In the genomic region with DNA sequence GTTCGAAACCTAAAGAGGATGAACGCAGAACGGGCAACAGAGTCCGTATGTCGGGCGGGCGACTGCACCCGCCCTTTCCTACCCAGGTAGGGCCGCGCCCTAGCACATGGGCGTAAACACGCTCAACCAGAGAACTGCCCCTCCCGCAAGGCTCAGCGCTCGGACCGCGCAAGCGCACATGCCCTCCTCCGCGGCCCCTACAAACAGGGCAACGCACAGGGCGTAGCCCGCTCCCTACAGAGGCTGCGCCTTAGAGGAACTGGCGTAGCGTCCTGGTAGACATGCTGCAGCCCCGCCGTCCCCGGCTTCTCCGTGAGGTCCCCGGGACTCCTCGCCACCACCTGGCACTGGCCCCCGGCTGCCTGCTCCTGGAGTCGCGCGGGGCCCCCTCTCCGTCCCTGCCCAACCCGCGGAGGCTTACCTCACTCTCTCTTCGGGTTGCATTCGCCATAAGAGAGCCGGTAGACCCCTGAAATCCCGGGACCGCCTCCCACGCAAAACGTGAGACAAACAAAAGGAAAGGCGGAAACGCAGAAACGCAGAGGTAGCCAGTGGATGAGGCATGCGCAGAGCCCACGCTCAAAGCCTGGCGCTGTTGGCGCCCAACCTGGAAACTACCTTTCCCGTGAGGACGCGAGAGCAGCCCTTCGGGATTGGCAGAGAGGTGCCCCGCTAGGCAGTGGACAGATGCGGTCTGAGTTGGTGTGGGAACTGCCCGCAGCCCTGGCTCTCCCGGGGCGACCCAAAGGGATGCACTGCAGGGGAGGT, we compare ENCODE assay signal across 1 cellular context.
TF ChIP-seq lines count a peak whose summit lies in the region.

A gene (minus strand): TSS at position 518 of the 768 bp plus-strand sequence. CDS start 1,642 bp downstream, outside the sequence.

TF ChIP-seq in HepG2, 621 proteins besides CTCF, POLR2A, EP300 and RAD21 (continued from another document and continues in another):
- TF ChIP-seq, protein P1, sequence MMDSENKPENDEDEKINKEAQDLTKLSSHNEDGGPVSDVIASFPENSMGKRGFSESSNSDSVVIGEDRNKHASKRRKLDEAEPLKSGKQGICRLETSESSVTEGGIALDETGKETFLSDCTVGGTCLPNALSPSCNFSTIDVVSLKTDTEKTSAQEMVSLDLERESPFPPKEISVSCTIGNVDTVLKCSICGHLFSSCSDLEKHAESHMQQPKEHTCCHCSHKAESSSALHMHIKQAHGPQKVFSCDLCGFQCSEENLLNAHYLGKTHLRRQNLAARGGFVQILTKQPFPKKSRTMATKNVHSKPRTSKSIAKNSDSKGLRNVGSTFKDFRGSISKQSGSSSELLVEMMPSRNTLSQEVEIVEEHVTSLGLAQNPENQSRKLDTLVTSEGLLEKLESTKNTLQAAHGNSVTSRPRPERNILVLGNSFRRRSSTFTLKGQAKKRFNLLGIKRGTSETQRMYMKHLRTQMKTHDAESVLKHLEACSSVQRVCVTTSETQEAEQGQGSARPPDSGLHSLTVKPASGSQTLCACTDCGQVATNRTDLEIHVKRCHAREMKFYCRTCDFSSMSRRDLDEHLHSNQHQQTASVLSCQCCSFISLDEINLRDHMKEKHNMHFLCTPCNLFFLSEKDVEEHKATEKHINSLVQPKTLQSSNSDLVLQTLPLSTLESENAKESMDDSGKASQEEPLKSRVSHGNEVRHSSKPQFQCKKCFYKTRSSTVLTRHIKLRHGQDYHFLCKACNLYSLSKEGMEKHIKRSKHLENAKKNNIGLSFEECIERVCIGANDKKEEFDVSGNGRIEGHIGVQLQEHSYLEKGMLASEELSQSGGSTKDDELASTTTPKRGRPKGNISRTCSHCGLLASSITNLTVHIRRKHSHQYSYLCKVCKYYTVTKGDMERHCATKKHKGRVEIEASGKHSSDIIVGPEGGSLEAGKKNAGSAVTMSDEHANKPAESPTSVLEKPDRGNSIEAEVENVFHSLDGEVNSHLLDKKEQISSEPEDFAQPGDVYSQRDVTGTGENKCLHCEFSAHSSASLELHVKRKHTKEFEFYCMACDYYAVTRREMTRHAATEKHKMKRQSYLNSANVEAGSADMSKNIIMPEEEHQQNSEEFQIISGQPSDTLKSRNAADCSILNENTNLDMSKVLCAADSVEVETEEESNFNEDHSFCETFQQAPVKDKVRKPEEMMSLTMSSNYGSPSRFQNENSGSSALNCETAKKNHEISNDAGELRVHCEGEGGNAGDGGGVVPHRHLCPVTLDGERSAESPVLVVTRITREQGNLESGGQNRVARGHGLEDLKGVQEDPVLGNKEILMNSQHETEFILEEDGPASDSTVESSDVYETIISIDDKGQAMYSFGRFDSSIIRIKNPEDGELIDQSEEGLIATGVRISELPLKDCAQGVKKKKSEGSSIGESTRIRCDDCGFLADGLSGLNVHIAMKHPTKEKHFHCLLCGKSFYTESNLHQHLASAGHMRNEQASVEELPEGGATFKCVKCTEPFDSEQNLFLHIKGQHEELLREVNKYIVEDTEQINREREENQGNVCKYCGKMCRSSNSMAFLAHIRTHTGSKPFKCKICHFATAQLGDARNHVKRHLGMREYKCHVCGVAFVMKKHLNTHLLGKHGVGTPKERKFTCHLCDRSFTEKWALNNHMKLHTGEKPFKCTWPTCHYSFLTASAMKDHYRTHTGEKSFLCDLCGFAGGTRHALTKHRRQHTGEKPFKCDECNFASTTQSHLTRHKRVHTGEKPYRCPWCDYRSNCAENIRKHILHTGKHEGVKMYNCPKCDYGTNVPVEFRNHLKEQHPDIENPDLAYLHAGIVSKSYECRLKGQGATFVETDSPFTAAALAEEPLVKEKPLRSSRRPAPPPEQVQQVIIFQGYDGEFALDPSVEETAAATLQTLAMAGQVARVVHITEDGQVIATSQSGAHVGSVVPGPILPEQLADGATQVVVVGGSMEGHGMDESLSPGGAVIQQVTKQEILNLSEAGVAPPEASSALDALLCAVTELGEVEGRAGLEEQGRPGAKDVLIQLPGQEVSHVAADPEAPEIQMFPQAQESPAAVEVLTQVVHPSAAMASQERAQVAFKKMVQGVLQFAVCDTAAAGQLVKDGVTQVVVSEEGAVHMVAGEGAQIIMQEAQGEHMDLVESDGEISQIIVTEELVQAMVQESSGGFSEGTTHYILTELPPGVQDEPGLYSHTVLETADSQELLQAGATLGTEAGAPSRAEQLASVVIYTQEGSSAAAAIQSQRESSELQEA (CRISPR knock-in tag; IDR thresholded peaks at IDR 0.05; ENCODE audit: not compliant biosample characterization): no peak
- TF ChIP-seq ZNF292 (CRISPR knock-in tag; IDR thresholded peaks at IDR 0.05; ENCODE audit: borderline replicate concordance, low read depth) (peak; percentile 76; the same call in 1 of the 2 replicates), ZNF616 (CRISPR knock-in tag; IDR thresholded peaks at IDR 0.05; ENCODE audit: low read depth) (no peak), ZC3H4 (CRISPR knock-in tag; IDR thresholded peaks at IDR 0.05; ENCODE audit: borderline replicate concordance) (peak; percentile 3; the same call in 1 of the 2 replicates), ZFP41 (CRISPR knock-in tag; IDR thresholded peaks at IDR 0.05; ENCODE audit: borderline replicate concordance) (0 out of 2 replicates have a peak, but pooled peaks have one; percentile 31), ELF4 (CRISPR knock-in tag; IDR thresholded peaks at IDR 0.05; ENCODE audit: borderline replicate concordance) (peak; percentile 53; the same call in 1 of the 2 replicates), ZNF329 (CRISPR knock-in tag; IDR thresholded peaks at IDR 0.05; ENCODE audit: low read depth) (peak; percentile 78), TGIF2 (CRISPR knock-in tag; IDR thresholded peaks at IDR 0.05) (peak; percentile 70), ZNF768 (CRISPR knock-in tag; IDR thresholded peaks at IDR 0.05) (peak; percentile 80; the same call in 1 of the 2 replicates), ZNF660 (CRISPR knock-in tag; IDR thresholded peaks at IDR 0.05; ENCODE audit: borderline replicate concordance, low read depth) (no peak), NR3C1 (CRISPR knock-in tag; IDR thresholded peaks at IDR 0.05) (no peak), SPEN (CRISPR knock-in tag; IDR thresholded peaks at IDR 0.05; ENCODE audit: low read depth) (peak; percentile 71; the same call in 1 of the 2 replicates), KDM4B (CRISPR knock-in tag; IDR thresholded peaks at IDR 0.05) (peak; percentile 14; the same call in 1 of the 2 replicates)
- TF ChIP-seq, protein P2, sequence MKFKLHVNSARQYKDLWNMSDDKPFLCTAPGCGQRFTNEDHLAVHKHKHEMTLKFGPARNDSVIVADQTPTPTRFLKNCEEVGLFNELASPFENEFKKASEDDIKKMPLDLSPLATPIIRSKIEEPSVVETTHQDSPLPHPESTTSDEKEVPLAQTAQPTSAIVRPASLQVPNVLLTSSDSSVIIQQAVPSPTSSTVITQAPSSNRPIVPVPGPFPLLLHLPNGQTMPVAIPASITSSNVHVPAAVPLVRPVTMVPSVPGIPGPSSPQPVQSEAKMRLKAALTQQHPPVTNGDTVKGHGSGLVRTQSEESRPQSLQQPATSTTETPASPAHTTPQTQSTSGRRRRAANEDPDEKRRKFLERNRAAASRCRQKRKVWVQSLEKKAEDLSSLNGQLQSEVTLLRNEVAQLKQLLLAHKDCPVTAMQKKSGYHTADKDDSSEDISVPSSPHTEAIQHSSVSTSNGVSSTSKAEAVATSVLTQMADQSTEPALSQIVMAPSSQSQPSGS (CRISPR knock-in tag; IDR thresholded peaks at IDR 0.05): peak; percentile 57
- TF ChIP-seq, protein P3, sequence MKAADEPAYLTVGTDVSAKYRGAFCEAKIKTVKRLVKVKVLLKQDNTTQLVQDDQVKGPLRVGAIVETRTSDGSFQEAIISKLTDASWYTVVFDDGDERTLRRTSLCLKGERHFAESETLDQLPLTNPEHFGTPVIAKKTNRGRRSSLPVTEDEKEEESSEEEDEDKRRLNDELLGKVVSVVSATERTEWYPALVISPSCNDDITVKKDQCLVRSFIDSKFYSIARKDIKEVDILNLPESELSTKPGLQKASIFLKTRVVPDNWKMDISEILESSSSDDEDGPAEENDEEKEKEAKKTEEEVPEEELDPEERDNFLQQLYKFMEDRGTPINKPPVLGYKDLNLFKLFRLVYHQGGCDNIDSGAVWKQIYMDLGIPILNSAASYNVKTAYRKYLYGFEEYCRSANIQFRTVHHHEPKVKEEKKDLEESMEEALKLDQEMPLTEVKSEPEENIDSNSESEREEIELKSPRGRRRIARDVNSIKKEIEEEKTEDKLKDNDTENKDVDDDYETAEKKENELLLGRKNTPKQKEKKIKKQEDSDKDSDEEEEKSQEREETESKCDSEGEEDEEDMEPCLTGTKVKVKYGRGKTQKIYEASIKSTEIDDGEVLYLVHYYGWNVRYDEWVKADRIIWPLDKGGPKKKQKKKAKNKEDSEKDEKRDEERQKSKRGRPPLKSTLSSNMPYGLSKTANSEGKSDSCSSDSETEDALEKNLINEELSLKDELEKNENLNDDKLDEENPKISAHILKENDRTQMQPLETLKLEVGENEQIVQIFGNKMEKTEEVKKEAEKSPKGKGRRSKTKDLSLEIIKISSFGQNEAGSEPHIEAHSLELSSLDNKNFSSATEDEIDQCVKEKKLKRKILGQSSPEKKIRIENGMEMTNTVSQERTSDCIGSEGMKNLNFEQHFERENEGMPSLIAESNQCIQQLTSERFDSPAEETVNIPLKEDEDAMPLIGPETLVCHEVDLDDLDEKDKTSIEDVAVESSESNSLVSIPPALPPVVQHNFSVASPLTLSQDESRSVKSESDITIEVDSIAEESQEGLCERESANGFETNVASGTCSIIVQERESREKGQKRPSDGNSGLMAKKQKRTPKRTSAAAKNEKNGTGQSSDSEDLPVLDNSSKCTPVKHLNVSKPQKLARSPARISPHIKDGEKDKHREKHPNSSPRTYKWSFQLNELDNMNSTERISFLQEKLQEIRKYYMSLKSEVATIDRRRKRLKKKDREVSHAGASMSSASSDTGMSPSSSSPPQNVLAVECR (CRISPR knock-in tag; IDR thresholded peaks at IDR 0.05; ENCODE audit: borderline replicate concordance): peak; percentile 80
- TF ChIP-seq, protein P4, sequence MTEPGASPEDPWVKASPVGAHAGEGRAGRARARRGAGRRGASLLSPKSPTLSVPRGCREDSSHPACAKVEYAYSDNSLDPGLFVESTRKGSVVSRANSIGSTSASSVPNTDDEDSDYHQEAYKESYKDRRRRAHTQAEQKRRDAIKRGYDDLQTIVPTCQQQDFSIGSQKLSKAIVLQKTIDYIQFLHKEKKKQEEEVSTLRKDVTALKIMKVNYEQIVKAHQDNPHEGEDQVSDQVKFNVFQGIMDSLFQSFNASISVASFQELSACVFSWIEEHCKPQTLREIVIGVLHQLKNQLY (CRISPR knock-in tag; IDR thresholded peaks at IDR 0.05): 0 out of 2 replicates have a peak, but pooled peaks have one; percentile 9
- TF ChIP-seq, protein P5, sequence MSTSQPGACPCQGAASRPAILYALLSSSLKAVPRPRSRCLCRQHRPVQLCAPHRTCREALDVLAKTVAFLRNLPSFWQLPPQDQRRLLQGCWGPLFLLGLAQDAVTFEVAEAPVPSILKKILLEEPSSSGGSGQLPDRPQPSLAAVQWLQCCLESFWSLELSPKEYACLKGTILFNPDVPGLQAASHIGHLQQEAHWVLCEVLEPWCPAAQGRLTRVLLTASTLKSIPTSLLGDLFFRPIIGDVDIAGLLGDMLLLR (CRISPR knock-in tag; IDR thresholded peaks at IDR 0.05): peak; percentile 90; the same call in 1 of the 2 replicates
- TF ChIP-seq, protein P6, sequence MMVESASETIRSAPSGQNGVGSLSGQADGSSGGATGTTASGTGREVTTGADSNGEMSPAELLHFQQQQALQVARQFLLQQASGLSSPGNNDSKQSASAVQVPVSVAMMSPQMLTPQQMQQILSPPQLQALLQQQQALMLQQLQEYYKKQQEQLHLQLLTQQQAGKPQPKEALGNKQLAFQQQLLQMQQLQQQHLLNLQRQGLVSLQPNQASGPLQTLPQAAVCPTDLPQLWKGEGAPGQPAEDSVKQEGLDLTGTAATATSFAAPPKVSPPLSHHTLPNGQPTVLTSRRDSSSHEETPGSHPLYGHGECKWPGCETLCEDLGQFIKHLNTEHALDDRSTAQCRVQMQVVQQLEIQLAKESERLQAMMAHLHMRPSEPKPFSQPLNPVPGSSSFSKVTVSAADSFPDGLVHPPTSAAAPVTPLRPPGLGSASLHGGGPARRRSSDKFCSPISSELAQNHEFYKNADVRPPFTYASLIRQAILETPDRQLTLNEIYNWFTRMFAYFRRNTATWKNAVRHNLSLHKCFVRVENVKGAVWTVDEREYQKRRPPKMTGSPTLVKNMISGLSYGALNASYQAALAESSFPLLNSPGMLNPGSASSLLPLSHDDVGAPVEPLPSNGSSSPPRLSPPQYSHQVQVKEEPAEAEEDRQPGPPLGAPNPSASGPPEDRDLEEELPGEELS (CRISPR knock-in tag; IDR thresholded peaks at IDR 0.05): peak; percentile 71; the same call in 1 of the 2 replicates
- TF ChIP-seq, protein P7, sequence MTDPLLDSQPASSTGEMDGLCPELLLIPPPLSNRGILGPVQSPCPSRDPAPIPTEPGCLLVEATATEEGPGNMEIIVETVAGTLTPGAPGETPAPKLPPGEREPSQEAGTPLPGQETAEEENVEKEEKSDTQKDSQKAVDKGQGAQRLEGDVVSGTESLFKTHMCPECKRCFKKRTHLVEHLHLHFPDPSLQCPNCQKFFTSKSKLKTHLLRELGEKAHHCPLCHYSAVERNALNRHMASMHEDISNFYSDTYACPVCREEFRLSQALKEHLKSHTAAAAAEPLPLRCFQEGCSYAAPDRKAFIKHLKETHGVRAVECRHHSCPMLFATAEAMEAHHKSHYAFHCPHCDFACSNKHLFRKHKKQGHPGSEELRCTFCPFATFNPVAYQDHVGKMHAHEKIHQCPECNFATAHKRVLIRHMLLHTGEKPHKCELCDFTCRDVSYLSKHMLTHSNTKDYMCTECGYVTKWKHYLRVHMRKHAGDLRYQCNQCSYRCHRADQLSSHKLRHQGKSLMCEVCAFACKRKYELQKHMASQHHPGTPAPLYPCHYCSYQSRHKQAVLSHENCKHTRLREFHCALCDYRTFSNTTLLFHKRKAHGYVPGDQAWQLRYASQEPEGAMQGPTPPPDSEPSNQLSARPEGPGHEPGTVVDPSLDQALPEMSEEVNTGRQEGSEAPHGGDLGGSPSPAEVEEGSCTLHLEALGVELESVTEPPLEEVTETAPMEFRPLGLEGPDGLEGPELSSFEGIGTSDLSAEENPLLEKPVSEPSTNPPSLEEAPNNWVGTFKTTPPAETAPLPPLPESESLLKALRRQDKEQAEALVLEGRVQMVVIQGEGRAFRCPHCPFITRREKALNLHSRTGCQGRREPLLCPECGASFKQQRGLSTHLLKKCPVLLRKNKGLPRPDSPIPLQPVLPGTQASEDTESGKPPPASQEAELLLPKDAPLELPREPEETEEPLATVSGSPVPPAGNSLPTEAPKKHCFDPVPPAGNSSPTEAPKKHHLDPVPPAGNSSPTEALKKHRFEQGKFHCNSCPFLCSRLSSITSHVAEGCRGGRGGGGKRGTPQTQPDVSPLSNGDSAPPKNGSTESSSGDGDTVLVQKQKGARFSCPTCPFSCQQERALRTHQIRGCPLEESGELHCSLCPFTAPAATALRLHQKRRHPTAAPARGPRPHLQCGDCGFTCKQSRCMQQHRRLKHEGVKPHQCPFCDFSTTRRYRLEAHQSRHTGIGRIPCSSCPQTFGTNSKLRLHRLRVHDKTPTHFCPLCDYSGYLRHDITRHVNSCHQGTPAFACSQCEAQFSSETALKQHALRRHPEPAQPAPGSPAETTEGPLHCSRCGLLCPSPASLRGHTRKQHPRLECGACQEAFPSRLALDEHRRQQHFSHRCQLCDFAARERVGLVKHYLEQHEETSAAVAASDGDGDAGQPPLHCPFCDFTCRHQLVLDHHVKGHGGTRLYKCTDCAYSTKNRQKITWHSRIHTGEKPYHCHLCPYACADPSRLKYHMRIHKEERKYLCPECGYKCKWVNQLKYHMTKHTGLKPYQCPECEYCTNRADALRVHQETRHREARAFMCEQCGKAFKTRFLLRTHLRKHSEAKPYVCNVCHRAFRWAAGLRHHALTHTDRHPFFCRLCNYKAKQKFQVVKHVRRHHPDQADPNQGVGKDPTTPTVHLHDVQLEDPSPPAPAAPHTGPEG (CRISPR knock-in tag; IDR thresholded peaks at IDR 0.05): 0 out of 2 replicates have a peak, but pooled peaks have one; percentile 33
- TF ChIP-seq, protein P8, sequence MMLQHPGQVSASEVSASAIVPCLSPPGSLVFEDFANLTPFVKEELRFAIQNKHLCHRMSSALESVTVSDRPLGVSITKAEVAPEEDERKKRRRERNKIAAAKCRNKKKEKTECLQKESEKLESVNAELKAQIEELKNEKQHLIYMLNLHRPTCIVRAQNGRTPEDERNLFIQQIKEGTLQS (CRISPR knock-in tag; IDR thresholded peaks at IDR 0.05): no peak; the same call in 1 of the 2 replicates
